ENCODE assay signal across 13 cellular contexts in the genomic region with DNA sequence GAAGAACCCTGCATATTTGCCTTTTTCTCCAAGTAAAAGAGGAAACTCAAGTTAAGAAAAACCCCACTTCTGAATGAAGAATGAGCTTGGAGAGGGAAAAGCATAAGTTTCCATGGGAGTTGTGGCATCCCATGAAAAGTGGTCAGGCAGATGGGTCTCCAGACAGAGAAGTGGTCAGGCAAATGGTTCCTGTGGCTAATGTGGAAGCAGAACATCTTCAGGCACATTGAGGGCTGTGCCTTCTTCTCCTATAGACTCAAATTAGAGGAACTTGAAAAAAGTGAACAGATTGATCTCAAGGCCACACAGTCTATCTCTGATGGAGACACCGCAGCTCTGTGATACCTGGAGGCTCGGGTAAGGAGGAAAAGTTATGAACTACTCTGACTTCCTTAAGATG.
DNase-seq lines count a peak whose midpoint lies in the region.
"Had no signal": no experiment of that assay in that cellular context is flagged by ENCODE, and none has a peak within 500 bp of the region (broad histone marks: within the 10 kb centered on the region; RNA-seq: fewer than 3 reads in every experiment).

No MANE protein-coding gene starts in this region.

- peak; percentile 32 for DNase-seq in NOMO-1 treated with DMSO at 0.1 percent for 48 hours (lab: John Stamatoyannopoulos, UW; ENCODE audit: unreplicated experiment)
- DNase-seq in NOMO-1 treated with dmso at 0.1 percent for 144 hours (lab: John Stamatoyannopoulos, UW; ENCODE audit: unreplicated experiment) = no peak
- DNase-seq in SKM-1 (lab: John Stamatoyannopoulos, UW; ENCODE audit: unreplicated experiment) = peak; percentile 32
- DNase-seq in globus pallidus (ENCODE audit: low spot score) = peak; percentile 12
- DNase-seq in activated CD4-positive, alpha-beta T cell treated with anti-CD3 and anti-CD28 coated beads for 1 hour = no peak
- DNase-seq in GM19240 (ENCODE audit: insufficient read length, low spot score) = no peak
- no peak for DNase-seq in activated T-cell treated with anti-CD3 and anti-CD28 coated beads, Interleukin-2, amount 50 U/mL, for 48 hours
- DNase-seq: 8988T; AML-193; Calu3; CD4-positive, alpha-beta T cell; DMS 273 treated with DMSO at 0.1 percent for 48 hours; H7 had no signal

Comparison
In these comparisons a context has a peak if more than half of its experiments do, and no peak if none do; other contexts are left out.
1. DNase-seq: peak in NOMO-1 treated with DMSO at 0.1 percent for 48 hours (single experiment), SKM-1 (single experiment) and globus pallidus (single experiment); none in NOMO-1 treated with dmso at 0.1 percent for 144 hours (single experiment), activated CD4-positive, alpha-beta T cell treated with anti-CD3 and anti-CD28 coated beads for 1 hour (single experiment), GM19240 (single experiment) and activated T-cell treated with anti-CD3 and anti-CD28 coated beads, Interleukin-2, amount 50 U/mL, for 48 hours (0 of 2).